1 cellular context compared by ENCODE assay signal in the genomic region with DNA sequence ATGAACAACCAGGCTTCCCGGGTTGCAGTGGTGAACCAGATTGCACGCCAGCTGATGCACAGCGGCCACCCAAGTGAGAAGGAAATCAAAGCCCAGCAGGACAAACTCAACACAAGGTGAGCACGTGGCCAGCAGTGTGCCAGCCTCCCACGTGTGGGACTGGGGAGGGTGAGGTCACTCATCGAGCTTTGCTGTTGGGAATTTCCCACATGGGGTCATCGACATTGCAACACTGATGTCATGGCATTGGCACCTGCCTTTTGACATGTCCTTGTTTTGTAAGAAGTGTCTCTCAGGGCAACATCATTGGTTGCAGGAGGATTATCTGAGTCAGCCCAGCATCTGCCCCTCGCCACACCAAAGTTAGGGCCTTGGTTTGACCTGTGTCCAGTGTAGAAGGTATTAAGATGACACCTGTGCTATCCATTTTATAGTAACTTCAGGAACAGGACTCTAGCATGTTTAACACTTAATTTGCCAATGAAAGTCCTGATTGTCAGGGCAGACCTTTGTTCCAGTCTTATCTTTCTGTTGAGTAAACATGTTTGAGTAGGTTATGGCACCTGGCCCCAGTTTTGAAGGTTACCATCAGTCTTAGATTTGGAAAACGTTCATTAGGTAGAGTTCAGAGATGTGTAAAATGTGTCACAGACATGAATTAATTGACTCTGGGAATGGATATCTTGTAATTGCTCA.
TF ChIP-seq lines count a peak whose summit lies in the region.

No MANE protein-coding gene starts in this region.

TF ChIP-seq in HepG2, 621 proteins besides CTCF, POLR2A, EP300 and RAD21 (continued from another document and continues in another):
- TF ChIP-seq, protein P1, sequence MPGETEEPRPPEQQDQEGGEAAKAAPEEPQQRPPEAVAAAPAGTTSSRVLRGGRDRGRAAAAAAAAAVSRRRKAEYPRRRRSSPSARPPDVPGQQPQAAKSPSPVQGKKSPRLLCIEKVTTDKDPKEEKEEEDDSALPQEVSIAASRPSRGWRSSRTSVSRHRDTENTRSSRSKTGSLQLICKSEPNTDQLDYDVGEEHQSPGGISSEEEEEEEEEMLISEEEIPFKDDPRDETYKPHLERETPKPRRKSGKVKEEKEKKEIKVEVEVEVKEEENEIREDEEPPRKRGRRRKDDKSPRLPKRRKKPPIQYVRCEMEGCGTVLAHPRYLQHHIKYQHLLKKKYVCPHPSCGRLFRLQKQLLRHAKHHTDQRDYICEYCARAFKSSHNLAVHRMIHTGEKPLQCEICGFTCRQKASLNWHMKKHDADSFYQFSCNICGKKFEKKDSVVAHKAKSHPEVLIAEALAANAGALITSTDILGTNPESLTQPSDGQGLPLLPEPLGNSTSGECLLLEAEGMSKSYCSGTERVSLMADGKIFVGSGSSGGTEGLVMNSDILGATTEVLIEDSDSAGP (CRISPR knock-in tag; IDR thresholded peaks at IDR 0.05; ENCODE audit: borderline replicate concordance), result peak; percentile 31; the same call in 1 of the 2 replicates
- TF ChIP-seq ZNF883 (CRISPR knock-in tag; IDR thresholded peaks at IDR 0.05; ENCODE audit: not compliant biosample characterization) (no peak), MAFK (conservative IDR thresholded peaks at IDR 0.05 in 1 of 2, IDR thresholded peaks at IDR 0.05 in 1 of 2; ENCODE audit: low read length in 2 of 2) (no peak), ZNF879 (CRISPR knock-in tag; IDR thresholded peaks at IDR 0.05) (no peak), ZNF605 (CRISPR knock-in tag; IDR thresholded peaks at IDR 0.05) (peak; percentile 48; the same call in 1 of the 2 replicates), MZF1 (CRISPR knock-in tag; IDR thresholded peaks at IDR 0.05; ENCODE audit: borderline replicate concordance) (no peak), ZFP36L1 (CRISPR knock-in tag; IDR thresholded peaks at IDR 0.05) (no peak), HOXA7 (CRISPR knock-in tag; IDR thresholded peaks at IDR 0.05) (no peak), TARDBP (CRISPR knock-in tag; IDR thresholded peaks at IDR 0.05) (0 out of 2 replicates have a peak, but pooled peaks have one; percentile 39), ZNF616 (CRISPR knock-in tag; IDR thresholded peaks at IDR 0.05; ENCODE audit: low read depth) (no peak), KDM4B (CRISPR knock-in tag; IDR thresholded peaks at IDR 0.05) (0 out of 2 replicates have a peak, but pooled peaks have one; percentile 46), POLR2G (IDR thresholded peaks at IDR 0.05; ENCODE audit: low read depth, low read length) (peak; percentile 17), GATAD1 (CRISPR knock-in tag; IDR thresholded peaks at IDR 0.05) (no peak), KDM2A (CRISPR knock-in tag; IDR thresholded peaks at IDR 0.05; ENCODE audit: borderline replicate concordance, low read depth) (0 out of 2 replicates have a peak, but pooled peaks have one; percentile 25), SP4 (CRISPR knock-in tag; IDR thresholded peaks at IDR 0.05) (no peak), RAD51 (IDR thresholded peaks at IDR 0.05; ENCODE audit: borderline replicate concordance) (0 out of 2 replicates have a peak, but pooled peaks have one; percentile 11), DNMT1 (CRISPR knock-in tag; IDR thresholded peaks at IDR 0.05) (no peak), ZNF670 (CRISPR knock-in tag; IDR thresholded peaks at IDR 0.05; ENCODE audit: borderline replicate concordance) (no peak), ZNF781 (CRISPR knock-in tag; IDR thresholded peaks at IDR 0.05; ENCODE audit: borderline replicate concordance, not compliant biosample characterization) (no peak), JDP2 (CRISPR knock-in tag; IDR thresholded peaks at IDR 0.05; ENCODE audit: borderline replicate concordance) (no peak), ZNF333 (CRISPR knock-in tag; IDR thresholded peaks at IDR 0.05; ENCODE audit: borderline replicate concordance) (no peak), MATR3 (CRISPR knock-in tag; IDR thresholded peaks at IDR 0.05) (no peak), XBP1 (CRISPR knock-in tag; IDR thresholded peaks at IDR 0.05) (no peak)
- TF ChIP-seq, protein P2, sequence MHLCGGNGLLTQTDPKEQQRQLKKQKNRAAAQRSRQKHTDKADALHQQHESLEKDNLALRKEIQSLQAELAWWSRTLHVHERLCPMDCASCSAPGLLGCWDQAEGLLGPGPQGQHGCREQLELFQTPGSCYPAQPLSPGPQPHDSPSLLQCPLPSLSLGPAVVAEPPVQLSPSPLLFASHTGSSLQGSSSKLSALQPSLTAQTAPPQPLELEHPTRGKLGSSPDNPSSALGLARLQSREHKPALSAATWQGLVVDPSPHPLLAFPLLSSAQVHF (CRISPR knock-in tag; IDR thresholded peaks at IDR 0.05), result no peak
- TF ChIP-seq, protein P3, sequence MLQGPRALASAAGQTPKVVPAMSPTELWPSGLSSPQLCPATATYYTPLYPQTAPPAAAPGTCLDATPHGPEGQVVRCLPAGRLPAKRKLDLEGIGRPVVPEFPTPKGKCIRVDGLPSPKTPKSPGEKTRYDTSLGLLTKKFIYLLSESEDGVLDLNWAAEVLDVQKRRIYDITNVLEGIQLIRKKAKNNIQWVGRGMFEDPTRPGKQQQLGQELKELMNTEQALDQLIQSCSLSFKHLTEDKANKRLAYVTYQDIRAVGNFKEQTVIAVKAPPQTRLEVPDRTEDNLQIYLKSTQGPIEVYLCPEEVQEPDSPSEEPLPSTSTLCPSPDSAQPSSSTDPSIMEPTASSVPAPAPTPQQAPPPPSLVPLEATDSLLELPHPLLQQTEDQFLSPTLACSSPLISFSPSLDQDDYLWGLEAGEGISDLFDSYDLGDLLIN (CRISPR knock-in tag; IDR thresholded peaks at IDR 0.05; ENCODE audit: borderline replicate concordance), result no peak
- TF ChIP-seq, protein P4, sequence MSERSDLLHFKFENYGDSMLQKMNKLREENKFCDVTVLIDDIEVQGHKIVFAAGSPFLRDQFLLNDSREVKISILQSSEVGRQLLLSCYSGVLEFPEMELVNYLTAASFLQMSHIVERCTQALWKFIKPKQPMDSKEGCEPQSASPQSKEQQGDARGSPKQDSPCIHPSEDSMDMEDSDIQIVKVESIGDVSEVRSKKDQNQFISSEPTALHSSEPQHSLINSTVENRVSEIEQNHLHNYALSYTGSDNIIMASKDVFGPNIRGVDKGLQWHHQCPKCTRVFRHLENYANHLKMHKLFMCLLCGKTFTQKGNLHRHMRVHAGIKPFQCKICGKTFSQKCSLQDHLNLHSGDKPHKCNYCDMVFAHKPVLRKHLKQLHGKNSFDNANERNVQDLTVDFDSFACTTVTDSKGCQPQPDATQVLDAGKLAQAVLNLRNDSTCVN (CRISPR knock-in tag; IDR thresholded peaks at IDR 0.05; ENCODE audit: borderline replicate concordance), result 0 out of 2 replicates have a peak, but pooled peaks have one; percentile 60
- TF ChIP-seq, protein P5, sequence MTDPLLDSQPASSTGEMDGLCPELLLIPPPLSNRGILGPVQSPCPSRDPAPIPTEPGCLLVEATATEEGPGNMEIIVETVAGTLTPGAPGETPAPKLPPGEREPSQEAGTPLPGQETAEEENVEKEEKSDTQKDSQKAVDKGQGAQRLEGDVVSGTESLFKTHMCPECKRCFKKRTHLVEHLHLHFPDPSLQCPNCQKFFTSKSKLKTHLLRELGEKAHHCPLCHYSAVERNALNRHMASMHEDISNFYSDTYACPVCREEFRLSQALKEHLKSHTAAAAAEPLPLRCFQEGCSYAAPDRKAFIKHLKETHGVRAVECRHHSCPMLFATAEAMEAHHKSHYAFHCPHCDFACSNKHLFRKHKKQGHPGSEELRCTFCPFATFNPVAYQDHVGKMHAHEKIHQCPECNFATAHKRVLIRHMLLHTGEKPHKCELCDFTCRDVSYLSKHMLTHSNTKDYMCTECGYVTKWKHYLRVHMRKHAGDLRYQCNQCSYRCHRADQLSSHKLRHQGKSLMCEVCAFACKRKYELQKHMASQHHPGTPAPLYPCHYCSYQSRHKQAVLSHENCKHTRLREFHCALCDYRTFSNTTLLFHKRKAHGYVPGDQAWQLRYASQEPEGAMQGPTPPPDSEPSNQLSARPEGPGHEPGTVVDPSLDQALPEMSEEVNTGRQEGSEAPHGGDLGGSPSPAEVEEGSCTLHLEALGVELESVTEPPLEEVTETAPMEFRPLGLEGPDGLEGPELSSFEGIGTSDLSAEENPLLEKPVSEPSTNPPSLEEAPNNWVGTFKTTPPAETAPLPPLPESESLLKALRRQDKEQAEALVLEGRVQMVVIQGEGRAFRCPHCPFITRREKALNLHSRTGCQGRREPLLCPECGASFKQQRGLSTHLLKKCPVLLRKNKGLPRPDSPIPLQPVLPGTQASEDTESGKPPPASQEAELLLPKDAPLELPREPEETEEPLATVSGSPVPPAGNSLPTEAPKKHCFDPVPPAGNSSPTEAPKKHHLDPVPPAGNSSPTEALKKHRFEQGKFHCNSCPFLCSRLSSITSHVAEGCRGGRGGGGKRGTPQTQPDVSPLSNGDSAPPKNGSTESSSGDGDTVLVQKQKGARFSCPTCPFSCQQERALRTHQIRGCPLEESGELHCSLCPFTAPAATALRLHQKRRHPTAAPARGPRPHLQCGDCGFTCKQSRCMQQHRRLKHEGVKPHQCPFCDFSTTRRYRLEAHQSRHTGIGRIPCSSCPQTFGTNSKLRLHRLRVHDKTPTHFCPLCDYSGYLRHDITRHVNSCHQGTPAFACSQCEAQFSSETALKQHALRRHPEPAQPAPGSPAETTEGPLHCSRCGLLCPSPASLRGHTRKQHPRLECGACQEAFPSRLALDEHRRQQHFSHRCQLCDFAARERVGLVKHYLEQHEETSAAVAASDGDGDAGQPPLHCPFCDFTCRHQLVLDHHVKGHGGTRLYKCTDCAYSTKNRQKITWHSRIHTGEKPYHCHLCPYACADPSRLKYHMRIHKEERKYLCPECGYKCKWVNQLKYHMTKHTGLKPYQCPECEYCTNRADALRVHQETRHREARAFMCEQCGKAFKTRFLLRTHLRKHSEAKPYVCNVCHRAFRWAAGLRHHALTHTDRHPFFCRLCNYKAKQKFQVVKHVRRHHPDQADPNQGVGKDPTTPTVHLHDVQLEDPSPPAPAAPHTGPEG (CRISPR knock-in tag; IDR thresholded peaks at IDR 0.05), result no peak
- TF ChIP-seq, protein P6, sequence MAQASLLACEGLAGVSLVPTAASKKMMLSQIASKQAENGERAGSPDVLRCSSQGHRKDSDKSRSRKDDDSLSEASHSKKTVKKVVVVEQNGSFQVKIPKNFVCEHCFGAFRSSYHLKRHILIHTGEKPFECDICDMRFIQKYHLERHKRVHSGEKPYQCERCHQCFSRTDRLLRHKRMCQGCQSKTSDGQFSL (CRISPR knock-in tag; IDR thresholded peaks at IDR 0.05), result no peak
- TF ChIP-seq, protein P7, sequence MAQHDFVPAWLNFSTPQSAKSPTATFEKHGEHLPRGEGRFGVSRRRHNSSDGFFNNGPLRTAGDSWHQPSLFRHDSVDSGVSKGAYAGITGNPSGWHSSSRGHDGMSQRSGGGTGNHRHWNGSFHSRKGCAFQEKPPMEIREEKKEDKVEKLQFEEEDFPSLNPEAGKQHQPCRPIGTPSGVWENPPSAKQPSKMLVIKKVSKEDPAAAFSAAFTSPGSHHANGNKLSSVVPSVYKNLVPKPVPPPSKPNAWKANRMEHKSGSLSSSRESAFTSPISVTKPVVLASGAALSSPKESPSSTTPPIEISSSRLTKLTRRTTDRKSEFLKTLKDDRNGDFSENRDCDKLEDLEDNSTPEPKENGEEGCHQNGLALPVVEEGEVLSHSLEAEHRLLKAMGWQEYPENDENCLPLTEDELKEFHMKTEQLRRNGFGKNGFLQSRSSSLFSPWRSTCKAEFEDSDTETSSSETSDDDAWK (CRISPR knock-in tag; IDR thresholded peaks at IDR 0.05), result no peak
- TF ChIP-seq, protein P8, sequence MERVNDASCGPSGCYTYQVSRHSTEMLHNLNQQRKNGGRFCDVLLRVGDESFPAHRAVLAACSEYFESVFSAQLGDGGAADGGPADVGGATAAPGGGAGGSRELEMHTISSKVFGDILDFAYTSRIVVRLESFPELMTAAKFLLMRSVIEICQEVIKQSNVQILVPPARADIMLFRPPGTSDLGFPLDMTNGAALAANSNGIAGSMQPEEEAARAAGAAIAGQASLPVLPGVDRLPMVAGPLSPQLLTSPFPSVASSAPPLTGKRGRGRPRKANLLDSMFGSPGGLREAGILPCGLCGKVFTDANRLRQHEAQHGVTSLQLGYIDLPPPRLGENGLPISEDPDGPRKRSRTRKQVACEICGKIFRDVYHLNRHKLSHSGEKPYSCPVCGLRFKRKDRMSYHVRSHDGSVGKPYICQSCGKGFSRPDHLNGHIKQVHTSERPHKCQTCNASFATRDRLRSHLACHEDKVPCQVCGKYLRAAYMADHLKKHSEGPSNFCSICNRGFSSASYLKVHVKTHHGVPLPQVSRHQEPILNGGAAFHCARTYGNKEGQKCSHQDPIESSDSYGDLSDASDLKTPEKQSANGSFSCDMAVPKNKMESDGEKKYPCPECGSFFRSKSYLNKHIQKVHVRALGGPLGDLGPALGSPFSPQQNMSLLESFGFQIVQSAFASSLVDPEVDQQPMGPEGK (CRISPR knock-in tag; IDR thresholded peaks at IDR 0.05), result no peak
- TF ChIP-seq, protein P9, sequence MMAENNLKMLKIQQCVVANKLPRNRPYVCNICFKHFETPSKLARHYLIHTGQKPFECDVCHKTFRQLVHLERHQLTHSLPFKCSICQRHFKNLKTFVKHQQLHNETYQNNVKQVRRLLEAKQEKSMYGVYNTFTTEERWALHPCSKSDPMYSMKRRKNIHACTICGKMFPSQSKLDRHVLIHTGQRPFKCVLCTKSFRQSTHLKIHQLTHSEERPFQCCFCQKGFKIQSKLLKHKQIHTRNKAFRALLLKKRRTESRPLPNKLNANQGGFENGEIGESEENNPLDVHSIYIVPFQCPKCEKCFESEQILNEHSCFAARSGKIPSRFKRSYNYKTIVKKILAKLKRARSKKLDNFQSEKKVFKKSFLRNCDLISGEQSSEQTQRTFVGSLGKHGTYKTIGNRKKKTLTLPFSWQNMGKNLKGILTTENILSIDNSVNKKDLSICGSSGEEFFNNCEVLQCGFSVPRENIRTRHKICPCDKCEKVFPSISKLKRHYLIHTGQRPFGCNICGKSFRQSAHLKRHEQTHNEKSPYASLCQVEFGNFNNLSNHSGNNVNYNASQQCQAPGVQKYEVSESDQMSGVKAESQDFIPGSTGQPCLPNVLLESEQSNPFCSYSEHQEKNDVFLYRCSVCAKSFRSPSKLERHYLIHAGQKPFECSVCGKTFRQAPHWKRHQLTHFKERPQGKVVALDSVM (CRISPR knock-in tag; IDR thresholded peaks at IDR 0.05), result no peak
- TF ChIP-seq, protein P10, sequence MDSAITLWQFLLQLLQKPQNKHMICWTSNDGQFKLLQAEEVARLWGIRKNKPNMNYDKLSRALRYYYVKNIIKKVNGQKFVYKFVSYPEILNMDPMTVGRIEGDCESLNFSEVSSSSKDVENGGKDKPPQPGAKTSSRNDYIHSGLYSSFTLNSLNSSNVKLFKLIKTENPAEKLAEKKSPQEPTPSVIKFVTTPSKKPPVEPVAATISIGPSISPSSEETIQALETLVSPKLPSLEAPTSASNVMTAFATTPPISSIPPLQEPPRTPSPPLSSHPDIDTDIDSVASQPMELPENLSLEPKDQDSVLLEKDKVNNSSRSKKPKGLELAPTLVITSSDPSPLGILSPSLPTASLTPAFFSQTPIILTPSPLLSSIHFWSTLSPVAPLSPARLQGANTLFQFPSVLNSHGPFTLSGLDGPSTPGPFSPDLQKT (CRISPR knock-in tag; IDR thresholded peaks at IDR 0.05; ENCODE audit: borderline replicate concordance), result no peak
